ENCODE assay signal across 8 cellular contexts in the genomic region with DNA sequence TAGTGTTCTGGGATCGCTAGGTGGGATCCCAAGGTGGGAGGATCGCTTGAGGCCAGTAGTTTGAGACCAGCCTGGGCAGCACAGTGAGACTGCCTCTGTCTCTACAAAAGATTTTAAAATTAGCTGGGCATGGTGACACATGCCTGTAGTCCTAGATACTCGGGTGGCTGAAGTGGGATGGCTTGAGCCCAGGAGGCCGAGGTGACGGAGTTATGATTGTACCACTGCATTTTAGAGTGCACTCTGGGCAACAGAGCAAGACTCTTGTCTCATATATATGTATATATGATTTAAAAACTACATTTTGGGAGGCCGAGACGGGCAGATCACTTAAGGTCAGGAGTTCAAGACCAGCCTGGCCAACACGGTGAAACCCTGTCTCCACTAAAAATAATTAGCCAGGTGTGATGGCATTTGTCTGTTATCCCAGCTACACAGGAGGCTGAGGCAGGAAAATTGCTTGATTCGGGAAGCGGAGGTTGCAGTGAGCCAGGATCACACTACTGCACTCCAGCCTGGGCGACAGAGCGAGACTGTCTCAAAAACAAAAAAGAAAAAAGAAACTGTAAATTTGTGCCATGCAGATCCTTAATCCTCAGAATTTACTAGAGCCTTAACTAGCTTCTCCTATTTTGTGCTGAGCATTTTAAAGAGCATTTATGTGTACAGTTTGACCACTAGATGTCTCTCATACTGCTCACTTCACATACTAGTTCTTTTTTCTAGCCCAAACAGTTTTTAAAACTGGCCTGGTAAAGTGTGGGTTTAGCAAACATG.
DNase-seq lines count a peak whose midpoint lies in the region; ATAC-seq and TF ChIP-seq lines count a peak whose summit lies in the region.

No MANE protein-coding gene starts in this region.

- no peaks in the 10 kb centered on the region for H3K9me3 Mint-ChIP-seq in glutamatergic neuron (ENCODE audit: unreplicated experiment)

- DNase-seq in DMS153 (lab: John Stamatoyannopoulos, UW) (peak; percentile 4), NCI-H2029 treated with DMSO at 0.1 percent for 48 hours (lab: John Stamatoyannopoulos, UW) (peak; percentile 43), glutamatergic neuron (no peak), retina (peak; percentile 44)

- ATAC-seq in GM21786 (IDR thresholded peaks at IDR 0.05; ENCODE audit: unreplicated experiment) (peak; percentile 72), GM18502 (IDR thresholded peaks at IDR 0.05; ENCODE audit: poor library complexity, unreplicated experiment) (no peak), GM19328 (IDR thresholded peaks at IDR 0.05; ENCODE audit: unreplicated experiment) (no peak)

- H3K36me3 Mint-ChIP-seq in glutamatergic neuron (ENCODE audit: unreplicated experiment) = no peaks in the 10 kb centered on the region

- H3K4me3 ChIP-seq in WI38 (ENCODE audit: low read depth, low read length) = no peak overlapping the region

- no peak overlapping the region for H3K27ac Mint-ChIP-seq in glutamatergic neuron (ENCODE audit: unreplicated experiment)

- no peak overlapping the region for H3K4me3 Mint-ChIP-seq in glutamatergic neuron (ENCODE audit: unreplicated experiment)

- no peaks in the 10 kb centered on the region for H3K4me1 Mint-ChIP-seq in glutamatergic neuron (ENCODE audit: low read depth, unreplicated experiment)

- no peaks in the 10 kb centered on the region for H3K27me3 Mint-ChIP-seq in glutamatergic neuron (ENCODE audit: unreplicated experiment)

- TF ChIP-seq CTCF in WI38 (IDR thresholded peaks at IDR 0.05; ENCODE audit: low read depth, low read length) = peak; percentile 39; the same call in 1 of the 2 replicates
- peak; percentile 54 for TF ChIP-seq CTCF in glutamatergic neuron (IDR thresholded peaks at IDR 0.05; ENCODE audit: partially characterized antibody, unreplicated experiment)
